11 cellular contexts compared by ENCODE assay signal in the genomic region with DNA sequence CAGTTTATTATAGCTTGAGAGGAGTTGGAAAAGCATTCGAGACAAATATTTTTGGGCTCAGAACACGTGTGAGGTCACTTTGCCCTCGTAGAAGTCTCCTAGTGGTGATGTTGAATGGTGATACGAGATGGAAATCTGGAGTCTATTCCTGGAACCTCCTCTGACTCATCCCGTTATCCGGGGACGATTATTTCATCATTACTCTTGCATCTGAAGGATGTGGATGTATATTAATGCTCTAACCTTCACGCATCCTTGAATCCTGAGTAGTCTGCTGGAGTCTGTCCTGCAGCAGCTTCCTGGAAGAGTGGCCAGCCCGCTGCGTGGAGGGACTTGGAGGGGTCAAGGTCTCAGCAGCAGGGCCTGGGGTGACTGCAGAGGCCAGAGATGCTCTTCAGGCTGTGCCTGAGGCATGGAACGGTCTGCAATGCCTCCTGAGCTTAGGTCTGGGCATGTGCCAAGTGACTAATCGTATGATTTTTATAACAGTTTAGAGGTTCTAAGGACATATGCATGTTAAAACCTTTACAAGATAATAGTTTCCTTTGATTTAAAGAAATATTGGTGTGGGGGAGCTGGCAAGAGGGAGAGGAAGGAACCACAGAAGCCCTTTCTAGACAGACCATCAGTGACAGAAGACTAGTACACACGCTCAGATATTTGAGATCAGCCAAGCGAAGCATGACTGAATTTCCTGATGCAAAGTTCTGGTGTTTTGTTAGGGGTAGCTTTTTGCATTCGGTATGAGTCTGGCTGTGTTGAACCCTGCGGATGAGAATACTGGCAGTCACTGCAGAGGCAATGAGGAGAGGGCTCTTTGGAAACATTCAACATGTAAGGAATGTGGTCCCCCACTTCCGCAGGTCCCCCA.
DNase-seq lines count a peak whose midpoint lies in the region; ATAC-seq and TF ChIP-seq lines count a peak whose summit lies in the region.
"Had no signal": no experiment of that assay in that cellular context is flagged by ENCODE, and none has a peak within 500 bp of the region (broad histone marks: within the 10 kb centered on the region; RNA-seq: fewer than 3 reads in every experiment).

No MANE protein-coding gene starts in this region.

- H3K27ac ChIP-seq in BLaER1: no peak overlapping the region
- no peak overlapping the region for H3K27ac ChIP-seq in OCI-LY7 (ENCODE audit: low read depth, low read length, poor library complexity, severe bottlenecking)
- H3K27ac ChIP-seq in hepatocyte: no peak overlapping the region
- H3K27ac ChIP-seq: KMS-11 had no signal

- CTCF ChIA-PET in OCI-LY7 (lab: Charles Lee; ENCODE audit: unreplicated experiment): no interaction called here

- POLR2A ChIA-PET in OCI-LY7 (lab: Charles Lee): interaction anchor here (0.6 to 1.4 kb wide), 5 partner anchors 10 to 643 kb away, joined by 3 to 4 read pairs (median 3); no protein-coding TSS in a partner anchor

- H3K9me2 ChIP-seq in OCI-LY7 (ENCODE audit: insufficient read depth, low read length): no peaks in the 10 kb centered on the region
- H3K9me2 ChIP-seq in hepatocyte (replicated peaks; ENCODE audit: insufficient read depth): no peaks in the 10 kb centered on the region

- WGBS in hepatocyte (ENCODE audit: low lambda C conversion rate, missing lambda C conversion rate): 80% methylated on average over 17 of the region's 17 CpGs

- H3K36me3 ChIP-seq in BLaER1 (no peaks in the 10 kb centered on the region), OCI-LY7 (ENCODE audit: insufficient read depth, low read length) (no peaks in the 10 kb centered on the region), hepatocyte (replicated peaks; ENCODE audit: insufficient read depth, low read depth) (no peaks in the 10 kb centered on the region)

- peak overlapping the region; percentile 61 for H3K4me2 ChIP-seq in BLaER1
- peak overlapping the region; percentile 59 for H3K4me2 ChIP-seq in OCI-LY7 (ENCODE audit: low read length)
- no peak overlapping the region for H3K4me2 ChIP-seq in hepatocyte
- H3K4me2 ChIP-seq: KMS-11 had no signal

- H3K27me3 Mint-ChIP-seq in T-helper 17 cell: peaks cover 20% of the 10 kb centered on the region

- no peak overlapping the region for H3K4me3 Mint-ChIP-seq in T-helper 17 cell
- H3K4me3 Mint-ChIP-seq: dendritic cell treated with granulocyte-macrophage colony-stimulating factor and Interleukin-4, amounts not matched to agents 40 ng/mL and 50 ng/mL, for 4 days had no signal

- H3K9ac ChIP-seq in BLaER1: no peak overlapping the region
- H3K9ac ChIP-seq: KMS-11 had no signal

- H3K79me2 ChIP-seq in OCI-LY7 (ENCODE audit: insufficient read depth, low read depth, low read length) (no peaks in the 10 kb centered on the region), hepatocyte (no peaks in the 10 kb centered on the region)

- intact Hi-C loops in OCI-LY7 (cut with micrococcal nuclease; ENCODE audit: unreplicated experiment): loop anchor here (2.0 kb wide), 2 partner anchors 98 to 106 kb away; no protein-coding TSS in a partner anchor

- H3K27me3 ChIP-seq in BLaER1: no peaks in the 10 kb centered on the region
- no peaks in the 10 kb centered on the region for H3K27me3 ChIP-seq in hepatocyte

- DNase-seq in OCI-LY7 (ENCODE audit: low spot score) (peak; percentile 67), hepatocyte (ENCODE audit: low spot score) (peak; percentile 13), T-helper 17 cell (no peak), SHP77 (lab: John Stamatoyannopoulos, UW) (no peak)
- DNase-seq in activated CD8-positive, alpha-beta memory T cell treated with anti-CD3 and anti-CD28 coated beads, Interleukin-2, amount 50 U/mL, for 48 hours: no peak
- DNase-seq: stimulated activated naive B cell treated with anti-CD40 and anti-IgM and Interleukin-4, amounts not matched to agents 10 μg/mL and 1 μg/mL and 100 μg/mL, for 72 hours had no signal

- peaks cover 2% of the 10 kb centered on the region for H3K4me1 Mint-ChIP-seq in T-helper 17 cell

- H3K4me1 ChIP-seq in BLaER1 (peaks cover 28% of the 10 kb centered on the region), OCI-LY7 (ENCODE audit: insufficient read depth, low read length, poor library complexity, severe bottlenecking) (peaks cover 19% of the 10 kb centered on the region), hepatocyte (ENCODE audit: insufficient read depth) (no peaks in the 10 kb centered on the region)

- ATAC-seq in GM21528 (IDR thresholded peaks at IDR 0.05; ENCODE audit: low FRiP score, unreplicated experiment): peak; percentile 86
- ATAC-seq in activated CD4-positive, CD25-positive, alpha-beta regulatory T cell treated with anti-CD3 and anti-CD28 coated beads, Interleukin-2, amount 50 U/mL, for 24 hours: no peak
- no peak for ATAC-seq in T-helper 17 cell

- H2AFZ ChIP-seq in OCI-LY7 (ENCODE audit: low read length) (no peak overlapping the region), hepatocyte (no peak overlapping the region)

- BruUV-seq in OCI-LY7 (replicated peaks; lab: Mats Ljungman, UMichigan): no TSS peak

- H3K4me3 ChIP-seq in BLaER1: no peak overlapping the region
- no peak overlapping the region for H3K4me3 ChIP-seq in OCI-LY7 (ENCODE audit: low read depth, low read length, poor library complexity, severe bottlenecking)
- no peak overlapping the region for H3K4me3 ChIP-seq in hepatocyte

- H4K20me1 ChIP-seq in BLaER1 (no peaks in the 10 kb centered on the region), OCI-LY7 (ENCODE audit: insufficient read depth, low read length) (no peaks in the 10 kb centered on the region), hepatocyte (ENCODE audit: insufficient read depth, poor library complexity, severe bottlenecking) (no peaks in the 10 kb centered on the region)

- H3K27ac Mint-ChIP-seq in T-helper 17 cell: no peak overlapping the region
- H3K27ac Mint-ChIP-seq: dendritic cell treated with granulocyte-macrophage colony-stimulating factor and Interleukin-4, amounts not matched to agents 40 ng/mL and 50 ng/mL, for 4 days had no signal

- no peaks in the 10 kb centered on the region for H3K36me3 Mint-ChIP-seq in T-helper 17 cell (ENCODE audit: low read depth)
- H3K36me3 Mint-ChIP-seq: stimulated activated naive B cell treated with anti-CD40 and anti-IgM and Interleukin-4, amounts not matched to agents 10 μg/mL and 1 μg/mL and 100 μg/mL, for 72 hours had no signal

- H3K9me3 ChIP-seq in BLaER1 (no peaks in the 10 kb centered on the region), OCI-LY7 (ENCODE audit: low read length) (no peaks in the 10 kb centered on the region), hepatocyte (ENCODE audit: low read depth) (no peaks in the 10 kb centered on the region), T-helper 17 cell (ENCODE audit: control insufficient read depth, low read length, poor library complexity, severe bottlenecking) (no peaks in the 10 kb centered on the region)

- no peak for TF ChIP-seq CTCF in OCI-LY7 (conservative IDR thresholded peaks at IDR 0.05; ENCODE audit: low read length)
- no peak for TF ChIP-seq CTCF in hepatocyte (IDR thresholded peaks at IDR 0.05; ENCODE audit: poor library complexity)

Comparison
In these comparisons a context has a peak if more than half of its experiments do, and no peak if none do; other contexts are left out.
1. DNase-seq: peak in OCI-LY7 (single experiment) and hepatocyte (single experiment); none in activated CD8-positive, alpha-beta memory T cell treated with anti-CD3 and anti-CD28 coated beads, Interleukin-2, amount 50 U/mL, for 48 hours (single experiment), T-helper 17 cell (0 of 3) and SHP77 (0 of 2).